ENCODE assay signal across 1 cellular context in genomic region chr10:58385784-58386112, GRCh38.
TF ChIP-seq lines count a peak whose summit lies in the region.

No MANE protein-coding gene starts in this region.

TF ChIP-seq in endothelial cell of umbilical vein, 7 proteins besides CTCF, POLR2A, EP300 and RAD21:
- TF ChIP-seq MAX (IDR thresholded peaks at IDR 0.05; ENCODE audit: insufficient read depth, insufficient read length) (no peak), GATA2 (IDR thresholded peaks at IDR 0.05; ENCODE audit: insufficient read depth, insufficient read length, low read depth, low read length) (no peak), POLR2AphosphoS5 (IDR thresholded peaks at IDR 0.05; ENCODE audit: insufficient read depth, low read depth, low read length) (no peak), EZH2 (IDR thresholded peaks at IDR 0.05; ENCODE audit: borderline replicate concordance, low read depth, low read length, severe bottlenecking) (no peak), FOS (IDR thresholded peaks at IDR 0.05; ENCODE audit: borderline replicate concordance, insufficient read depth, low read length) (no peak), MYC (IDR thresholded peaks at IDR 0.05; ENCODE audit: low read depth, low read length) (no peak), JUN (IDR thresholded peaks at IDR 0.05; ENCODE audit: borderline replicate concordance, insufficient read depth, insufficient read length, low read depth) (no peak)
